8 cellular contexts compared by ENCODE assay signal in genomic region chr2:11697103-11697871, GRCh38. TPM values are rescaled to one million over a fixed set of nuclear protein-coding genes. Genes with fewer than 3 reads are reported as not detected.
A peak's percentile ranks its signal among the peaks of the same experiment; 100 is the strongest.
DNase-seq lines count a peak whose midpoint lies in the region; ATAC-seq and TF ChIP-seq lines count a peak whose summit lies in the region.

No MANE protein-coding gene starts in this region.

- TF ChIP-seq CTCF in ascending aorta (IDR thresholded peaks at IDR 0.05) (no peak), kidney epithelial cell (IDR thresholded peaks at IDR 0.05; ENCODE audit: insufficient read depth, low read length, poor library complexity, severe bottlenecking) (no peak)

- peak overlapping the region; percentile 65 to 77 for H3K27ac ChIP-seq in ascending aorta
- peak overlapping the region; percentile 14 for H3K27ac ChIP-seq in temporal lobe (ENCODE audit: low read depth, low read length)

- H3K36me3 ChIP-seq in ascending aorta (no peaks in the 10 kb centered on the region), kidney epithelial cell (ENCODE audit: control insufficient read depth, insufficient read depth, low read length) (no peaks in the 10 kb centered on the region)

- H3K4me3 ChIP-seq in ascending aorta (peak overlapping the region in 1 of 2 donors; percentile 38), kidney epithelial cell (ENCODE audit: low read depth, low read length) (no peak overlapping the region)

- no peak for ATAC-seq in GM18909 (IDR thresholded peaks at IDR 0.05; ENCODE audit: poor library complexity, unreplicated experiment)

- DNase-seq in HS-27A (ENCODE audit: low read depth) = peak; percentile 94
- peak; percentile 68 to 84 for DNase-seq in ascending aorta (ENCODE audit: low spot score in 2 of 2)
- DNase-seq in kidney epithelial cell (ENCODE audit: low read depth) = peak; percentile 70
- DNase-seq in ureter (ENCODE audit: low spot score) = no peak
- no peak for DNase-seq in NCI-H510A treated with DMSO at 0.1 percent for 48 hours (lab: John Stamatoyannopoulos, UW)
- DNase-seq in activated naive CD4-positive, alpha-beta T cell treated with Interleukin-2 at 50 U/mL for 16 hours = no peak

- intact Hi-C loops in ascending aorta (cut with DNase I) = loop anchor here (2.0 kb wide), 1 partner anchor 48 kb away; no protein-coding TSS in a partner anchor

- peaks cover 12 to 20% of the 10 kb centered on the region in 2 donors for H3K4me1 ChIP-seq in ascending aorta

- H3K27me3 ChIP-seq in ascending aorta (no peaks in the 10 kb centered on the region), kidney epithelial cell (ENCODE audit: control insufficient read depth, insufficient read depth, low read length) (no peaks in the 10 kb centered on the region)

- no peaks in the 10 kb centered on the region for H3K9me3 ChIP-seq in ascending aorta

RNA-seq across cellular contexts. Expression of gene NTSR2, which starts 27.3 kb away (rescaled TPM):
- total RNA-seq in ascending aorta (not detected), kidney epithelial cell (not detected in 2 replicates), temporal lobe (0.25 TPM), ureter (not detected)

RNA-seq across cellular contexts. Expression of gene LPIN1, which starts 49.1 kb away (rescaled TPM):
- total RNA-seq in ascending aorta (13.8 TPM), kidney epithelial cell (23.6 and 30.6 TPM in 2 replicates), temporal lobe (25.6 TPM), ureter (32.3 TPM)

Comparison
In these comparisons a context has a peak if more than half of its experiments do, and no peak if none do; other contexts are left out.
1. DNase-seq: peak in HS-27A (single experiment), ascending aorta (2 of 2) and kidney epithelial cell (single experiment); none in ureter (single experiment), NCI-H510A treated with DMSO at 0.1 percent for 48 hours (single experiment) and activated naive CD4-positive, alpha-beta T cell treated with Interleukin-2 at 50 U/mL for 16 hours (single experiment).